In the genomic region with DNA sequence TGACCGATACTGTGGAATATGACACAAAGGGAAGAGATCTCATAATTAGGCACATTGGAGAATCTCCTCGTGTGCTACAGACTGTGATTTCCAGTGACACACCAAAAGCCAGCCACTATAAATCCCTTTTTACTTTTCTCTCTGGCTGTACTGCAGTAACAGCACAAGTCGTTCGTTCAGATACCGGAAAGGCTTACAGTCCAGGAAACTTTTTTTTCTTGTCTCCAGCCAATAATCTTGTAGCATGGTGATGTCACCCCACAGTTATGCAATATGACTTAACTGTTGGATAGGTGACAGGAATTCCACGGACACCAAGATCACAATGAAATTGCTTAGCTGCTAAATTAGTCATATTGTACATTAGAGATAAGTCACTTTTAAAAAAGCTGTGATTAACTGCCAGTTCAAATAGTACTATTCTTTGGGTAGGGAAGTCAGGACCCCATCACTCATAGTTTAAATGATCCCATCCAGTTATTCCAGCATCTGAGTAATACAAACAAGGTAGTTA, we compare ENCODE assay signal across 9 cellular contexts. TPM values are rescaled to one million over a fixed set of nuclear protein-coding genes. Genes with fewer than 3 reads are reported as not detected.
DNase-seq lines count a peak whose midpoint lies in the region; ATAC-seq, FAIRE-seq and TF ChIP-seq lines count a peak whose summit lies in the region.
"Had no signal": no experiment of that assay in that cellular context is flagged by ENCODE, and none has a peak within 500 bp of the region (broad histone marks: within the 10 kb centered on the region; RNA-seq: fewer than 3 reads in every experiment).

No MANE protein-coding gene starts in this region.

- DNase-seq in A172 (ENCODE audit: low spot score): peak; percentile 100
- DNase-seq in LNCaP clone FGC (ENCODE audit: low read depth): peak; percentile 92
- no peak for DNase-seq in chondrocyte (ENCODE audit: low spot score)
- peak; percentile 85 for DNase-seq in HepG2 (ENCODE audit: low spot score)
- peak; percentile 74 for DNase-seq in ureter (ENCODE audit: low spot score)
- no peak for DNase-seq in AML-193 (lab: John Stamatoyannopoulos, UW)
- DNase-seq in activated CD8-positive, alpha-beta memory T cell treated with anti-CD3 and anti-CD28 coated beads for 24 hours: no peak
- no peak for DNase-seq in GM19238 (ENCODE audit: insufficient read length, low spot score)
- DNase-seq: DND-41 had no signal

- TF ChIP-seq POLR2A in HepG2 (IDR thresholded peaks at IDR 0.05; ENCODE audit: insufficient read depth in 1 of 2, low read depth in 2 of 2, low read length in 2 of 2): no peak

- no peaks in the 10 kb centered on the region for H3K9me3 Mint-ChIP-seq in chondrocyte (ENCODE audit: low read depth)

- peak in 1 of 2 experiments; percentile 16; a peak in 1 of 4 replicates for TF ChIP-seq EP300 in HepG2 (IDR thresholded peaks at IDR 0.05; ENCODE audit: low read depth in 2 of 2, low read length in 2 of 2)
- no peak for TF ChIP-seq EP300 in HepG2 (CRISPR knock-in tag; IDR thresholded peaks at IDR 0.05; ENCODE audit: borderline replicate concordance)

- H3K9ac ChIP-seq in HepG2 (ENCODE audit: insufficient read depth, low read depth, low read length): peak overlapping the region; percentile 45; the same call in 1 of the 2 replicates

- peaks cover 31% of the 10 kb centered on the region for H3K4me1 ChIP-seq in HepG2 (ENCODE audit: insufficient read depth, low read length)

- no TSS peak for BruUV-seq in HepG2 (replicated peaks; lab: Mats Ljungman, UMichigan)

- H3K36me3 ChIP-seq in HepG2 (replicated peaks in 1 of 2; ENCODE audit: control insufficient read depth in 1 of 2, insufficient read depth in 2 of 2, low read length in 2 of 2): no peaks in the 10 kb centered on the region

- H3K4me3 Mint-ChIP-seq in chondrocyte (ENCODE audit: unreplicated experiment): peak overlapping the region; percentile 72

- ATAC-seq in HepG2: peak; percentile 64

- TF ChIP-seq RAD21 in HepG2 (CRISPR knock-in tag; IDR thresholded peaks at IDR 0.05): no peak

- no peaks in the 10 kb centered on the region for H3K27me3 Mint-ChIP-seq in chondrocyte (ENCODE audit: low read depth)

- intact Hi-C loops in HepG2 (cut with micrococcal nuclease; ENCODE audit: unreplicated experiment): loop anchor here (2.0 kb wide), 1 partner anchor 37 kb away; a partner anchor contains a TSS

- in situ Hi-C loops in HepG2 (cut with HindIII; ENCODE audit: extremely low pct_ligation_motif_present, low pct_unique_long_range_greater_than_20kb): no loop called here

- H3K79me2 ChIP-seq in HepG2 (ENCODE audit: insufficient read depth, low read length): no peaks in the 10 kb centered on the region

- WGBS in HepG2 (ENCODE audit: low lambda C conversion rate): 8% methylated on average over 6 of the region's 6 CpGs

- no peaks in the 10 kb centered on the region for H3K27me3 ChIP-seq in HepG2 (ENCODE audit: control insufficient read depth in 1 of 2, insufficient read depth in 2 of 2, low read length in 2 of 2)

- TF ChIP-seq CTCF in LNCaP clone FGC (IDR thresholded peaks at IDR 0.05; ENCODE audit: control insufficient read depth, extremely low read depth, insufficient read depth) (no peak), chondrocyte (IDR thresholded peaks at IDR 0.05) (no peak), HepG2 (CRISPR knock-in tag; IDR thresholded peaks at IDR 0.05) (no peak)

- peak overlapping the region; percentile 68 for H3K4me2 ChIP-seq in HepG2 (ENCODE audit: low read depth, low read length)

- H4K20me1 ChIP-seq in HepG2 (ENCODE audit: insufficient read depth, low read length): no peaks in the 10 kb centered on the region

- CTCF ChIA-PET in HepG2 (lab: Yijun Ruan, JAX; ENCODE audit: low intra/inter-chr PET ratio, low total read pairs): no interaction called here

- H3K27ac ChIP-seq in HepG2 (ENCODE audit: extremely low read length, insufficient read depth, low read length): no peak overlapping the region

- no peaks in the 10 kb centered on the region for H3K9me3 ChIP-seq in HepG2 (ENCODE audit: low read length)

- FAIRE-seq in HepG2 (lab: Jason Lieb, UNC): no peak

- no peak overlapping the region for H3K4me3 ChIP-seq in LNCaP clone FGC (ENCODE audit: low read depth, low read length)
- peak overlapping the region; percentile 4 to 25 (median 15); a peak in 2 of 6 replicates for H3K4me3 ChIP-seq in HepG2 (replicated peaks in 1 of 3; ENCODE audit: insufficient read depth in 1 of 3, low read depth in 2 of 3, low read length in 3 of 3)

- no peaks in the 10 kb centered on the region for H3K36me3 Mint-ChIP-seq in chondrocyte (ENCODE audit: low read depth)

- peak overlapping the region; percentile 93 for H3K27ac Mint-ChIP-seq in chondrocyte (ENCODE audit: unreplicated experiment)

- POLR2A ChIA-PET in HepG2 (lab: Yijun Ruan, JAX): interaction anchor here (1.3 kb wide), 1 partner anchor 37 kb away, joined by 6 read pairs; no protein-coding TSS in a partner anchor

- peaks cover 60% of the 10 kb centered on the region for H3K4me1 Mint-ChIP-seq in chondrocyte (ENCODE audit: low read depth)

- peak overlapping the region; percentile 73 for H2AFZ ChIP-seq in HepG2 (ENCODE audit: low read length)

TF ChIP-seq in HepG2, 621 proteins besides CTCF, POLR2A, EP300 and RAD21 (continues in another document):
- TF ChIP-seq ZNF44 (CRISPR knock-in tag; IDR thresholded peaks at IDR 0.05) (no peak), ELF1 (CRISPR knock-in tag; IDR thresholded peaks at IDR 0.05) (peak; percentile 60), GATAD2A (CRISPR knock-in tag; IDR thresholded peaks at IDR 0.05) (peak; percentile 52), NFYC (CRISPR knock-in tag; IDR thresholded peaks at IDR 0.05) (peak; percentile 83), NR1H2 (CRISPR knock-in tag; IDR thresholded peaks at IDR 0.05; ENCODE audit: borderline replicate concordance, low read depth) (no peak), MED1 (CRISPR knock-in tag; IDR thresholded peaks at IDR 0.05) (0 out of 2 replicates have a peak, but pooled peaks have one; percentile 37), HMG20A (CRISPR knock-in tag; IDR thresholded peaks at IDR 0.05; ENCODE audit: borderline replicate concordance) (peak; percentile 36; the same call in 1 of the 2 replicates), SOX5 (CRISPR knock-in tag; IDR thresholded peaks at IDR 0.05; ENCODE audit: borderline replicate concordance) (peak; percentile 49; the same call in 1 of the 2 replicates), ZMYM4 (CRISPR knock-in tag; IDR thresholded peaks at IDR 0.05) (peak; percentile 58; the same call in 1 of the 2 replicates), KAT8 (CRISPR knock-in tag; IDR thresholded peaks at IDR 0.05) (peak; percentile 19; the same call in 1 of the 2 replicates), ZNF841 (CRISPR knock-in tag; IDR thresholded peaks at IDR 0.05; ENCODE audit: borderline replicate concordance) (no peak), TEAD3 (CRISPR knock-in tag; optimal IDR thresholded peaks at IDR 0.05; ENCODE audit: borderline replicate concordance) (peak; percentile 89)
- TF ChIP-seq, protein P1, sequence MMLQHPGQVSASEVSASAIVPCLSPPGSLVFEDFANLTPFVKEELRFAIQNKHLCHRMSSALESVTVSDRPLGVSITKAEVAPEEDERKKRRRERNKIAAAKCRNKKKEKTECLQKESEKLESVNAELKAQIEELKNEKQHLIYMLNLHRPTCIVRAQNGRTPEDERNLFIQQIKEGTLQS (CRISPR knock-in tag; IDR thresholded peaks at IDR 0.05): peak; percentile 69
- TF ChIP-seq, protein P2, sequence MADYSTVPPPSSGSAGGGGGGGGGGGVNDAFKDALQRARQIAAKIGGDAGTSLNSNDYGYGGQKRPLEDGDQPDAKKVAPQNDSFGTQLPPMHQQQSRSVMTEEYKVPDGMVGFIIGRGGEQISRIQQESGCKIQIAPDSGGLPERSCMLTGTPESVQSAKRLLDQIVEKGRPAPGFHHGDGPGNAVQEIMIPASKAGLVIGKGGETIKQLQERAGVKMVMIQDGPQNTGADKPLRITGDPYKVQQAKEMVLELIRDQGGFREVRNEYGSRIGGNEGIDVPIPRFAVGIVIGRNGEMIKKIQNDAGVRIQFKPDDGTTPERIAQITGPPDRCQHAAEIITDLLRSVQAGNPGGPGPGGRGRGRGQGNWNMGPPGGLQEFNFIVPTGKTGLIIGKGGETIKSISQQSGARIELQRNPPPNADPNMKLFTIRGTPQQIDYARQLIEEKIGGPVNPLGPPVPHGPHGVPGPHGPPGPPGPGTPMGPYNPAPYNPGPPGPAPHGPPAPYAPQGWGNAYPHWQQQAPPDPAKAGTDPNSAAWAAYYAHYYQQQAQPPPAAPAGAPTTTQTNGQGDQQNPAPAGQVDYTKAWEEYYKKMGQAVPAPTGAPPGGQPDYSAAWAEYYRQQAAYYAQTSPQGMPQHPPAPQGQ (CRISPR knock-in tag; IDR thresholded peaks at IDR 0.05; ENCODE audit: borderline replicate concordance): no peak

RNA-seq across cellular contexts. Expression of a gene that starts 36.3 kb away (rescaled TPM):
- 8.8 and 12.9 TPM in 2 replicates for total RNA-seq in A172 (2014; rRNA removed; shearing (Covaris generic))
- 39.8 to 48.2 TPM (median 42.9 TPM) in 3 replicates for total RNA-seq in chondrocyte
- total RNA-seq in HepG2 (2016; rRNA removed; fragmentation: Illumina TruSeq; extraction: Trizol): 8.2 and 11.5 TPM in 2 replicates
- total RNA-seq in HepG2 (2016; cell fraction: cytosol; rRNA removed; fragmentation: Illumina TruSeq; extraction: Trizol; ENCODE audit: low read depth): 0.79 and 0.81 TPM in 2 replicates
- total RNA-seq in HepG2 (2016; cell fraction: insoluble cytoplasmic fraction; rRNA removed; fragmentation: Illumina TruSeq; extraction: Trizol): 7.1 and 9.7 TPM in 2 replicates
- total RNA-seq in HepG2 (2016; cell fraction: membrane; rRNA removed; fragmentation: Illumina TruSeq; extraction: Trizol): 3.6 TPM in 2 replicates
- 16.7 and 18.7 TPM in 2 replicates for total RNA-seq in HepG2 (2016; cell fraction: nucleus; rRNA removed; fragmentation: Illumina TruSeq; extraction: Trizol)
- 4.6 and 5.5 TPM in 2 replicates for polyA plus RNA-seq in HepG2 (2011; rRNA removed)
- polyA plus RNA-seq in HepG2 (2011; cell fraction: cytosol; rRNA removed): 1.6 and 2.1 TPM in 2 replicates
- polyA plus RNA-seq in HepG2 (2011; cell fraction: nucleus; rRNA removed): 4.8 and 5.0 TPM in 2 replicates
- polyA plus RNA-seq in HepG2 (2012): 9.0 and 10.8 TPM in 2 replicates
- 0.38 and 0.61 TPM in 2 replicates for polyA plus RNA-seq in HepG2 (2016; cell fraction: cytosol; fragmentation: Illumina TruSeq; extraction: Trizol; ENCODE audit: low read depth)
- polyA plus RNA-seq in HepG2 (2016; cell fraction: insoluble cytoplasmic fraction; fragmentation: Illumina TruSeq; extraction: Trizol; ENCODE audit: low read depth): 11.1 and 16.7 TPM in 2 replicates
- 2.5 and 3.1 TPM in 2 replicates for polyA plus RNA-seq in HepG2 (2016; cell fraction: membrane; fragmentation: Illumina TruSeq; extraction: Trizol; ENCODE audit: low read depth)
- 24.7 and 29.1 TPM in 2 replicates for polyA plus RNA-seq in HepG2 (2016; cell fraction: nucleus; fragmentation: Illumina TruSeq; extraction: Trizol; ENCODE audit: insufficient read depth, low read depth)
- polyA minus RNA-seq in HepG2 (2011; rRNA and poly(A)+ RNA removed; ENCODE audit: low replicate concordance): 5.0 and 13.7 TPM in 2 replicates
- 10.4 and 11.1 TPM in 2 replicates for polyA minus RNA-seq in HepG2 (2011; cell fraction: cytosol; rRNA and poly(A)+ RNA removed)
- polyA minus RNA-seq in HepG2 (2011; cell fraction: nucleus; rRNA and poly(A)+ RNA removed): 44.8 and 57.3 TPM in 2 replicates
- 57.9 TPM for total RNA-seq in ureter

Comparison
In these comparisons a context has a peak if more than half of its experiments do, and no peak if none do; other contexts are left out.
1. DNase-seq: peak in A172 (single experiment), LNCaP clone FGC (single experiment), HepG2 (single experiment) and ureter (single experiment); none in chondrocyte (single experiment), AML-193 (0 of 2), activated CD8-positive, alpha-beta memory T cell treated with anti-CD3 and anti-CD28 coated beads for 24 hours (single experiment) and GM19238 (single experiment).